13 cellular contexts compared by ENCODE assay signal in the genomic region with DNA sequence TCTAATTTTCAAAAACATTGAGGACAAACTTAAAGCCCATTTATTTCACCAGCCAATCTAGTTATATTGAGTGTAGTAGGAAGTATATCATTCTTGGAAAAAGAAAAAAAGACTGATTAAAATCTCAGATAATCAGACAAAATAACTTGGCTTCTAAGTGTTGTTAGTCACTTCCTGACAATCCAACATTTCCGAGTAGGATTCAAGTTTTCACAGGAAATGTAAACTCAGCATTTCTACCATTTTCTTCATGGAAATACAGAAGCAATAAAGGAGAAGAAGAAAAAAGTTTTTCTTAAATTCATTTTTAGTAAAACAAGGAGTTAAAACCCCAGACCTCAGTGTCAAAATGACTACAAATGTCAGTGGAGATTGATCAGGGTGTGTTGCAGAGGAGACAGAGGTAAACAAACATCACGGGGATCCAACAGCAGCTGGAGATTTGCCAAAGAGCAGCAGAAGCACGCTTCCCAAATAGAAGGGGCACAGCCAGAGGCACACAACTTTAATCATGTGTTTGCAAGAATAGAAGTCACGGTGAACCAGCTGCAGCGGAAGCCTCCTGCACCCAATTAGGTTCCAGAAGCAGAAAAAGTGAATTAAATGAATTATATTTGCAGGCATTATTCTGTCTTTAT.
A peak's percentile ranks its signal among the peaks of the same experiment; 100 is the strongest.
DNase-seq lines count a peak whose midpoint lies in the region; ATAC-seq and TF ChIP-seq lines count a peak whose summit lies in the region.
"Had no signal": no experiment of that assay in that cellular context is flagged by ENCODE, and none has a peak within 500 bp of the region (broad histone marks: within the 10 kb centered on the region; RNA-seq: fewer than 3 reads in every experiment).

No MANE protein-coding gene starts in this region.

- H3K4me2 ChIP-seq in GM23338 = no peak overlapping the region

- no peaks in the 10 kb centered on the region for H3K36me3 ChIP-seq in GM23338 (ENCODE audit: insufficient read depth)
- H3K36me3 ChIP-seq: breast epithelium, transverse colon had no signal

- H3K4me3 ChIP-seq in GM23338 = no peak overlapping the region
- H3K4me3 ChIP-seq: breast epithelium, transverse colon had no signal

- TF ChIP-seq CTCF in nephron (IDR thresholded peaks at IDR 0.05; ENCODE audit: unreplicated experiment in 3 of 3) (no peak), GM23338 (conservative IDR thresholded peaks at IDR 0.05; ENCODE audit: low read depth in 2 of 2) (no peak)

- peaks cover 8 to 16% of the 10 kb centered on the region in 2 donors for H3K36me3 Mint-ChIP-seq in activated T-cell treated with anti-CD3 and anti-CD28 coated beads, Interleukin-2, amount 50 U/mL, for 72 hours (ENCODE audit: insufficient read depth in 2 of 2)
- peaks cover 17% of the 10 kb centered on the region for H3K36me3 Mint-ChIP-seq in activated naive CD8-positive, alpha-beta T cell treated with anti-CD3 and anti-CD28 coated beads, Interleukin-2, amount 50 U/mL, for 24 hours (ENCODE audit: low read depth)
- H3K36me3 Mint-ChIP-seq in nephron (ENCODE audit: low read depth) (peaks cover 4% of the 10 kb centered on the region), GM23338 (ENCODE audit: low read depth) (peaks cover 4% of the 10 kb centered on the region; the same call in 2 of the 3 replicates)

- 0 out of 2 replicates have a peak, but pooled peaks cover 3% of the 10 kb centered on the region for H3K4me1 ChIP-seq in GM23338 (ENCODE audit: insufficient read depth)
- H3K4me1 ChIP-seq: breast epithelium, transverse colon had no signal

- H3K9me3 Mint-ChIP-seq in activated T-cell treated with anti-CD3 and anti-CD28 coated beads, Interleukin-2, amount 50 U/mL, for 72 hours = peaks cover 7 to 9% of the 10 kb centered on the region in 2 donors
- H3K9me3 Mint-ChIP-seq in activated naive CD8-positive, alpha-beta T cell treated with anti-CD3 and anti-CD28 coated beads, Interleukin-2, amount 50 U/mL, for 24 hours = peaks cover 5% of the 10 kb centered on the region
- H3K9me3 Mint-ChIP-seq in nephron (peaks cover 18% of the 10 kb centered on the region), GM23338 (peaks cover 14% of the 10 kb centered on the region; the same call in 2 of the 3 replicates)

- H3K4me1 Mint-ChIP-seq in activated T-cell treated with anti-CD3 and anti-CD28 coated beads, Interleukin-2, amount 50 U/mL, for 72 hours (ENCODE audit: low read depth) = peaks cover 39% of the 10 kb centered on the region
- H3K4me1 Mint-ChIP-seq in activated naive CD8-positive, alpha-beta T cell treated with anti-CD3 and anti-CD28 coated beads, Interleukin-2, amount 50 U/mL, for 24 hours = peaks cover 73% of the 10 kb centered on the region
- H3K4me1 Mint-ChIP-seq in nephron (peaks cover 6% of the 10 kb centered on the region), GM23338 (peaks cover 9% of the 10 kb centered on the region; the same call in 2 of the 3 replicates)

- H3F3A ChIP-seq in GM23338 (replicated peaks; ENCODE audit: low read depth) = no peaks in the 10 kb centered on the region

- H3K9me2 ChIP-seq in GM23338 (ENCODE audit: insufficient read depth) = no peaks in the 10 kb centered on the region

- H3K27ac ChIP-seq in GM23338 (ENCODE audit: low read depth) = no peak overlapping the region
- H3K27ac ChIP-seq: breast epithelium, foreskin keratinocyte, transverse colon had no signal

- H3K4me3 Mint-ChIP-seq in activated T-cell treated with anti-CD3 and anti-CD28 coated beads, Interleukin-2, amount 50 U/mL, for 72 hours = peak overlapping the region in 1 of 2 donors; percentile 22
- peak overlapping the region; percentile 24 for H3K4me3 Mint-ChIP-seq in activated naive CD8-positive, alpha-beta T cell treated with anti-CD3 and anti-CD28 coated beads, Interleukin-2, amount 50 U/mL, for 24 hours
- H3K4me3 Mint-ChIP-seq in nephron (no peak overlapping the region), GM23338 (no peak overlapping the region)

- no peak overlapping the region for H2AFZ ChIP-seq in GM23338

- H3K79me2 ChIP-seq in GM23338 (replicated peaks; ENCODE audit: insufficient read depth) = no peaks in the 10 kb centered on the region

- no peaks in the 10 kb centered on the region for H4K20me1 ChIP-seq in GM23338 (replicated peaks; ENCODE audit: insufficient read depth)

- no peak for ATAC-seq in activated T-cell treated with anti-CD3 and anti-CD28 coated beads, Interleukin-2, amount 50 U/mL, for 72 hours (replicated peaks in 1 of 2)
- ATAC-seq in activated naive CD8-positive, alpha-beta T cell treated with anti-CD3 and anti-CD28 coated beads, Interleukin-2, amount 50 U/mL, for 24 hours = no peak
- ATAC-seq in HG02884 (IDR thresholded peaks at IDR 0.05; ENCODE audit: unreplicated experiment) (no peak), GM23338 (no peak)
- ATAC-seq: foreskin keratinocyte had no signal

- no peaks in the 10 kb centered on the region for H3K27me3 Mint-ChIP-seq in activated T-cell treated with anti-CD3 and anti-CD28 coated beads, Interleukin-2, amount 50 U/mL, for 72 hours (ENCODE audit: low read depth)
- H3K27me3 Mint-ChIP-seq in activated naive CD8-positive, alpha-beta T cell treated with anti-CD3 and anti-CD28 coated beads, Interleukin-2, amount 50 U/mL, for 24 hours = no peaks in the 10 kb centered on the region
- H3K27me3 Mint-ChIP-seq in nephron (ENCODE audit: low read depth) = no peaks in the 10 kb centered on the region
- H3K27me3 Mint-ChIP-seq in GM23338 (ENCODE audit: insufficient read depth, low read depth, poor library complexity) = no peaks in the 10 kb centered on the region

- no peak for DNase-seq in activated T-cell treated with anti-CD3 and anti-CD28 coated beads, Interleukin-2, amount 50 U/mL, for 72 hours
- DNase-seq in activated T-cell treated with anti-CD3 and anti-CD28 coated beads, Interleukin-2, amount 50 U/mL, for 1 hour = no peak
- peak; percentile 54 for DNase-seq in NCI-H2227 (lab: John Stamatoyannopoulos, UW; ENCODE audit: unreplicated experiment)
- DNase-seq in activated naive CD8-positive, alpha-beta T cell treated with anti-CD3 and anti-CD28 coated beads, Interleukin-2, amount 50 U/mL, for 24 hours = no peak
- no peak for DNase-seq in germinal center (ENCODE audit: low spot score)
- no peak for DNase-seq in GM23338 (ENCODE audit: low spot score)
- DNase-seq: NCI-H524, T-helper 9 cell, transverse colon had no signal

- no peaks in the 10 kb centered on the region for H3K27me3 ChIP-seq in GM23338 (ENCODE audit: insufficient read depth)
- H3K27me3 ChIP-seq: foreskin keratinocyte, transverse colon had no signal

- H3K27ac Mint-ChIP-seq in activated T-cell treated with anti-CD3 and anti-CD28 coated beads, Interleukin-2, amount 50 U/mL, for 72 hours = peak overlapping the region; percentile 42
- peak overlapping the region; percentile 86 for H3K27ac Mint-ChIP-seq in activated naive CD8-positive, alpha-beta T cell treated with anti-CD3 and anti-CD28 coated beads, Interleukin-2, amount 50 U/mL, for 24 hours
- H3K27ac Mint-ChIP-seq in nephron (peak overlapping the region; percentile 12 to 69 (median 62)), GM23338 (no peak overlapping the region)

TF ChIP-seq in GM23338, 12 proteins besides CTCF, POLR2A, EP300 and RAD21:
- TF ChIP-seq STAT1 (IDR thresholded peaks at IDR 0.05; ENCODE audit: unreplicated experiment) = no peak
